Comparison of ENCODE assay signal across 8 cellular contexts in genomic region chr5:179914032-179914755, GRCh38. TPM values are rescaled to one million over a fixed set of nuclear protein-coding genes. Genes with fewer than 3 reads are reported as not detected.
DNase-seq lines count a peak whose midpoint lies in the region; ATAC-seq and TF ChIP-seq lines count a peak whose summit lies in the region.

No MANE protein-coding gene starts in this region.

- H3K4me3 ChIP-seq in LNCaP clone FGC (ENCODE audit: low read depth, low read length) (no peak overlapping the region), choroid plexus epithelial cell (ENCODE audit: low read depth, low read length) (no peak overlapping the region), ovary (no peak overlapping the region), esophagus muscularis mucosa (no peak overlapping the region)

- no peaks in the 10 kb centered on the region for H3K27me3 ChIP-seq in ovary
- H3K27me3 ChIP-seq in esophagus muscularis mucosa, result no peaks in the 10 kb centered on the region

- H3K36me3 ChIP-seq in ovary (no peaks in the 10 kb centered on the region), esophagus muscularis mucosa (no peaks in the 10 kb centered on the region)

- intact Hi-C loops in ovary (cut with DNase I), result no loop called here
- intact Hi-C loops in esophagus muscularis mucosa (cut with DNase I), result no loop called here

- DNase-seq in EL, result peak; percentile 66
- peak; percentile 91 for DNase-seq in LNCaP clone FGC (ENCODE audit: low read depth)
- peak; percentile 36 for DNase-seq in choroid plexus epithelial cell (ENCODE audit: low read depth)
- no peak for DNase-seq in omental fat pad (ENCODE audit: low spot score)
- DNase-seq in ovary, result no peak
- no peak for DNase-seq in NCI-H2081 (lab: John Stamatoyannopoulos, UW)
- DNase-seq in esophagus muscularis mucosa (ENCODE audit: extremely low spot score), result no peak
- DNase-seq in C1 segment of cervical spinal cord (lab: John Stamatoyannopoulos, UW), result no peak

- H3K9me3 ChIP-seq in ovary, result no peaks in the 10 kb centered on the region
- no peaks in the 10 kb centered on the region for H3K9me3 ChIP-seq in esophagus muscularis mucosa

- 55 to 63% (median 58%) methylated on average over 8 of the region's 8 CpGs for WGBS in ovary, 3 donors
- 54% methylated on average over 8 of the region's 8 CpGs for WGBS in esophagus muscularis mucosa

- H3K4me1 ChIP-seq in ovary (ENCODE audit: insufficient read depth) (no peaks in the 10 kb centered on the region), esophagus muscularis mucosa (no peaks in the 10 kb centered on the region)

- no peak for TF ChIP-seq EP300 in ovary (IDR thresholded peaks at IDR 0.05)
- no peak for TF ChIP-seq EP300 in esophagus muscularis mucosa (IDR thresholded peaks at IDR 0.05)

- ATAC-seq in omental fat pad (ENCODE audit: low FRiP score), result peak; percentile 58

- no peak overlapping the region for H3K27ac ChIP-seq in ovary
- no peak overlapping the region for H3K27ac ChIP-seq in esophagus muscularis mucosa (replicated peaks in 1 of 4)

- no peak for TF ChIP-seq CTCF in LNCaP clone FGC (IDR thresholded peaks at IDR 0.05; ENCODE audit: control insufficient read depth, extremely low read depth, insufficient read depth)
- no peak for TF ChIP-seq CTCF in choroid plexus epithelial cell (conservative IDR thresholded peaks at IDR 0.05; ENCODE audit: low read depth, low read length)
- TF ChIP-seq CTCF in omental fat pad (IDR thresholded peaks at IDR 0.05), result no peak
- TF ChIP-seq CTCF in ovary (IDR thresholded peaks at IDR 0.05), result no peak
- no peak for TF ChIP-seq CTCF in esophagus muscularis mucosa (IDR thresholded peaks at IDR 0.05)

- TF ChIP-seq POLR2A in ovary (IDR thresholded peaks at IDR 0.05), result no peak
- no peak for TF ChIP-seq POLR2A in esophagus muscularis mucosa (IDR thresholded peaks at IDR 0.05; ENCODE audit: low read depth)

RNA-seq across cellular contexts. Expression of gene TBC1D9B, which starts 6.5 kb away (rescaled TPM):
- total RNA-seq in omental fat pad (100 to 1,000 TPM in 2 of 4 donors, 10 to 100 TPM in 2; 85.4 to 114 (median 97.0) TPM), ovary (100 to 1,000 TPM in 2 of 7 donors, 10 to 100 TPM in 5; 48.3 to 121 (median 87.8) TPM), esophagus muscularis mucosa (100 to 1,000 TPM in 2 of 4 donors, 10 to 100 TPM in 2; 80.2 to 229 (median 143) TPM)
- polyA plus RNA-seq in ovary, result 10 to 100 TPM; 66.2 to 67.4 TPM

RNA-seq across cellular contexts. Expression of gene MRNIP, which starts 55.6 kb away (rescaled TPM):
- total RNA-seq in omental fat pad, result 10 to 100 TPM; 15.3 to 26.8 (median 17.7) TPM
- 10 to 100 TPM; 46.2 to 61.1 (median 50.3) TPM for total RNA-seq in ovary
- 10 to 100 TPM; 26.9 to 59.3 TPM for polyA plus RNA-seq in ovary
- total RNA-seq in esophagus muscularis mucosa, result 10 to 100 TPM; 21.2 to 34.2 (median 23.3) TPM

Comparison
In these comparisons a context has a peak if more than half of its experiments do, and no peak if none do; other contexts are left out.
1. DNase-seq: peak in EL (single experiment), LNCaP clone FGC (single experiment) and choroid plexus epithelial cell (single experiment); none in omental fat pad (single experiment), ovary (0 of 5), NCI-H2081 (0 of 2), esophagus muscularis mucosa (single experiment) and C1 segment of cervical spinal cord (0 of 14).